1 cellular context compared by ENCODE assay signal in the genomic region with DNA sequence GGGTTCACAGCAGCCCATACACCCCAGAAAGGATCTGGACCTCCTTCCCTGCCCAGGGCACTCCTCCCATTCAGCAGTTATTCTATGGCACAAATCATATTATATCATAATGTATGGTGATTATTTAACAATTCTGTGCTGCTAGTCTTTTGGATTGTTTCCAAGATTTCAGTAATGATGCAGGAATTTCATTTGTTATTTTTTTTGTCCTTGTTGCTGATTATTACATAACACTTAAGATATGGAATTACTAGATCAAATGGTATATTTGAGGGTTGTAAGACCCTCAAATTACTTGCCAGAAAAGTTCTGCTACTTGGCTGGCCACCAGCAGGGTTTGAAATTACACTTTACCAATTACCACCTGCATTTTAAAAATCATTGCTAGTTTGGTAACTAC.
A peak's percentile ranks its signal among the peaks of the same experiment; 100 is the strongest.
TF ChIP-seq lines count a peak whose summit lies in the region.

No MANE protein-coding gene starts in this region.

TF ChIP-seq in Ishikawa, 13 proteins besides CTCF, POLR2A, EP300 and RAD21:
- no peak for TF ChIP-seq FOXM1 (IDR thresholded peaks at IDR 0.05; ENCODE audit: borderline replicate concordance, low read depth)
- TF ChIP-seq CEBPB (IDR thresholded peaks at IDR 0.05): 0 out of 2 replicates have a peak, but pooled peaks have one; percentile 37
